22 cellular contexts compared by ENCODE assay signal in the genomic region with DNA sequence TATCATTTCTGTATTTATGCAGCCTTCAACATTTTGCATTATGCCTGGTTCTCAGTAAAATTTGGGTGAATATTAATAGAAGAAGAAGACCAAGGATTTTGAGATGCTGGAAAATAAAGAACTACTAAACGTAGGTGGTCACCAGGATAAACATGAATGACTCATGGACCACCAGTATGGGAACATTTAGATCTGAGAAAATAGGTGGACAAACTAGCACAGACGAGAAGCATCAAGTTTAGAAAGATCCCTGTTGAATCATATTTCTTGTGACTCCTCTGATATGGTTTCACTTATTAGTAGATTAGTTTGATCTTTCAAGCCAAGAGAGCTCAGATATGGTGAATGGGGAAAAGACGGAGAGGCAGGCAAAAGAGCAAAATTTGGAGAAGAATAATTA.
"Had no signal": no experiment of that assay in that cellular context is flagged by ENCODE, and none has a peak within 500 bp of the region (broad histone marks: within the 10 kb centered on the region; RNA-seq: fewer than 3 reads in every experiment).

No MANE protein-coding gene starts in this region.

- H3K9me3 Mint-ChIP-seq: nephron progenitor cell had no signal

- H3K36me3 Mint-ChIP-seq: naive B cell; stimulated activated naive B cell treated with anti-CD40 and anti-IgM and Interleukin-4, amounts not matched to agents 10 μg/mL and 1 μg/mL and 100 μg/mL, for 72 hours had no signal

- H3K4me1 ChIP-seq: testis, tibial nerve had no signal

- FAIRE-seq: colon had no signal

- H3K27ac Mint-ChIP-seq: naive B cell; nephron progenitor cell; stimulated activated naive B cell treated with anti-CD40 and anti-IgM and Interleukin-4, amounts not matched to agents 10 μg/mL and 1 μg/mL and 100 μg/mL, for 72 hours; stimulated activated naive CD8-positive, alpha-beta T cell treated with anti-CD3 and anti-CD28 coated beads, Interleukin-15, amount 100 ng/mL, for 72 hours had no signal

- H3K4me3 ChIP-seq: gastroesophageal sphincter, lung, testis, tibial nerve had no signal

- H3K27me3 Mint-ChIP-seq: stimulated activated naive CD8-positive, alpha-beta T cell treated with anti-CD3 and anti-CD28 coated beads, Interleukin-15, amount 100 ng/mL, for 72 hours had no signal

- ATAC-seq: esophagus mucosa; gastroesophageal sphincter; left colon; left ventricle myocardium superior; sciatic nerve; stimulated activated naive B cell treated with anti-CD40 and anti-IgM and Interleukin-4, amounts not matched to agents 10 μg/mL and 1 μg/mL and 100 μg/mL, for 72 hours; stimulated activated naive CD8-positive, alpha-beta T cell treated with anti-CD3 and anti-CD28 coated beads, Interleukin-15, amount 100 ng/mL, for 72 hours had no signal

- H3K9me3 ChIP-seq: gastroesophageal sphincter, testis, tibial nerve had no signal

- H3K27me3 ChIP-seq: gastroesophageal sphincter, testis, tibial nerve had no signal

- DNase-seq: central memory CD4-positive, alpha-beta T cell; dermis blood vessel endothelial cell; effector CD4-positive, alpha-beta T cell; foreskin fibroblast; glutamatergic neuron; left colon; left ventricle myocardium superior; mesendoderm; naive B cell; nephron progenitor cell; posterior cingulate gyrus; stimulated activated CD4-positive, alpha-beta T cell treated with anti-CD3 and anti-CD28 coated beads, Interleukin-2, amount 100 ng/mL, for 24 hours; stimulated activated CD4-positive, alpha-beta T cell treated with anti-CD3 and anti-CD28 coated beads, Interleukin-4, amount 100 ng/mL, for 4 hours; stimulated activated naive B cell treated with anti-CD40 and anti-IgM and Interleukin-4, amounts not matched to agents 10 μg/mL and 1 μg/mL and 100 μg/mL, for 72 hours; stimulated activated naive CD8-positive, alpha-beta T cell treated with anti-CD3 and anti-CD28 coated beads, Interleukin-15, amount 100 ng/mL, for 72 hours; testis had no signal

- H3K36me3 ChIP-seq: gastroesophageal sphincter, tibial nerve had no signal

- H3K4me1 Mint-ChIP-seq: nephron progenitor cell; stimulated activated naive B cell treated with anti-CD40 and anti-IgM and Interleukin-4, amounts not matched to agents 10 μg/mL and 1 μg/mL and 100 μg/mL, for 72 hours had no signal

- H3K27ac ChIP-seq: gastroesophageal sphincter, testis had no signal

- H3K4me3 Mint-ChIP-seq: naive B cell; nephron progenitor cell; stimulated activated naive B cell treated with anti-CD40 and anti-IgM and Interleukin-4, amounts not matched to agents 10 μg/mL and 1 μg/mL and 100 μg/mL, for 72 hours; stimulated activated naive CD8-positive, alpha-beta T cell treated with anti-CD3 and anti-CD28 coated beads, Interleukin-15, amount 100 ng/mL, for 72 hours had no signal
